ENCODE assay signal across 1 cellular context in genomic region chr17:50699410-50699809, GRCh38.
A peak's percentile ranks its signal among the peaks of the same experiment; 100 is the strongest.
TF ChIP-seq lines count a peak whose summit lies in the region.

No MANE protein-coding gene starts in this region.

TF ChIP-seq in A549, 52 proteins besides CTCF, POLR2A, EP300 and RAD21:
- peak; percentile 94 for TF ChIP-seq POLR2AphosphoS2 (conservative IDR thresholded peaks at IDR 0.05; ENCODE audit: low read length)
- no peak for TF ChIP-seq NFE2L2 (conservative IDR thresholded peaks at IDR 0.05; ENCODE audit: low read length)
- no peak for TF ChIP-seq CBX8 (IDR thresholded peaks at IDR 0.05)
- no peak for TF ChIP-seq EHMT2 (IDR thresholded peaks at IDR 0.05; ENCODE audit: low read depth)
- no peak for TF ChIP-seq FOSL2 (IDR thresholded peaks at IDR 0.05)
- peak; percentile 57 for TF ChIP-seq FOSL2 (CRISPR knock-in tag; IDR thresholded peaks at IDR 0.05)
